ENCODE assay signal across 16 cellular contexts in the genomic region with DNA sequence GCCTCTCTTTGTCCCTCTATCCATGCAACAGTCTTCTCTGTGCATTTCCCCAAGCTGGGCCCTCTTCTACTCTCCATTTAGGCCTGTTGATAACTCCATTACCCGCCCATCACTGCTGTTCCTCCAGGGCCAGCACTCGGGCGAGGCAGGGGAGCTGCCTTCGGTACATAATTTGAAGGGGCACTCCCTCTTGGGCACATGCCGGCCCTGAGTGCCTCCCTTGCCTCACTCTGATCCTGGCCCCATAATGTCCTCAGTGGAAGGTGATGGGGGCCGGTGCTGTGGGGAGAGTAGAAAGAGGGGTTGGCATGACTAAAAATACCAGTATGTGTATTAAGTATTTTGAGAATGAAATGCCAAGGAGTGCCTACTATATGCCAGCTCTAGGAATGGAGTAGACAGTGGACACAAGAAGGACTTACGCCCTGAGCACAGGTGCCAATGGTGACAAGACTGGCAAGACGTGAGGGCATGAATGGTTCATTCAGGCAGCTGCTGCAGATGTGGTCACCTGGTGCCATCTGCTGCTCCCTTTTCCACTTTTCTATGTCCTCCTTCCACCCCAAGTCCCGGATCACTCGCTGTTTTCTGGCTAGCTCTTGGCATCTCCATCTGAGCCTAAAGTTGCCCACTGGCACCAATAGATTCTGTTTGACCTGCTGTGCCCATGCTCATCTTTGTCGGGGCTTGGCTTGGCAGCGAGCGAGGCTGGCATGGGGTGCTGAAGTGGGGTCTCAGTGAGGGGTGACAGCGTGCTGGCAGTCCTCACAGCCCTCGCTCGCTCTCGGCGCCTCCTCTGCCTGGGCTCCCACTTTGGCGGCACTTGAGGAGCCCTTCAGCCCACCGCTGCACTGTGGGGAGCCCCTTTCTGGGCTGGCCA.
"Had no signal": no experiment of that assay in that cellular context is flagged by ENCODE, and none has a peak within 500 bp of the region (broad histone marks: within the 10 kb centered on the region; RNA-seq: fewer than 3 reads in every experiment).

No MANE protein-coding gene starts in this region.

- H3K4me3 Mint-ChIP-seq: activated CD4-positive, alpha-beta memory T cell treated with anti-CD3 and anti-CD28 coated beads, Interleukin-2, amount 10 ng/mL, durations not matched to agents 7 days and 5 days; activated CD4-positive, alpha-beta T cell treated with anti-CD3 and anti-CD28 coated beads for 36 hours; activated naive CD8-positive, alpha-beta T cell treated with anti-CD3 and anti-CD28 coated beads, Interleukin-2, amount 10 ng/mL, durations not matched to agents 7 days and 5 days; activated T-cell treated with anti-CD3 and anti-CD28 coated beads, Interleukin-2, amount 50 U/mL, for 72 hours; natural killer cell treated with Interleukin-12 subunit alpha and Interleukin-12 subunit beta and Interleukin-15 and Interleukin-18, amount 100 ng/mL, for 72 hours; T-helper 2 cell treated with Interferon-gamma antibody and Interleukin-4, amounts not matched to agents 5 μg/mL and 100 μg/mL, for 36 hours had no signal

- H3K27ac ChIP-seq: heart left ventricle, ovary, tibial artery, uterus, WERI-Rb-1 had no signal

- H3K27ac Mint-ChIP-seq: activated CD4-positive, alpha-beta memory T cell treated with anti-CD3 and anti-CD28 coated beads, Interleukin-2, amount 10 ng/mL, durations not matched to agents 7 days and 5 days; activated CD4-positive, alpha-beta T cell treated with anti-CD3 and anti-CD28 coated beads for 36 hours; activated naive CD8-positive, alpha-beta T cell treated with anti-CD3 and anti-CD28 coated beads, Interleukin-2, amount 10 ng/mL, durations not matched to agents 7 days and 5 days; activated T-cell treated with anti-CD3 and anti-CD28 coated beads, Interleukin-2, amount 50 U/mL, for 72 hours; natural killer cell treated with Interleukin-12 subunit alpha and Interleukin-12 subunit beta and Interleukin-15 and Interleukin-18, amount 100 ng/mL, for 72 hours; T-helper 2 cell treated with Interferon-gamma antibody and Interleukin-4, amounts not matched to agents 5 μg/mL and 100 μg/mL, for 36 hours had no signal

- DNase-seq: activated CD4-positive, alpha-beta memory T cell treated with anti-CD3 and anti-CD28 coated beads, Interleukin-2, amount 10 ng/mL, durations not matched to agents 7 days and 5 days; activated CD4-positive, alpha-beta T cell treated with anti-CD3 and anti-CD28 coated beads for 36 hours; activated CD8-positive, alpha-beta memory T cell treated with anti-CD3 and anti-CD28 coated beads, Interleukin-2, amount 50 U/mL, for 4 hours; activated gamma-delta T cell treated with Interleukin-2 at 50 U/mL for 16 hours; activated naive CD8-positive, alpha-beta T cell treated with anti-CD3 and anti-CD28 coated beads, Interleukin-2, amount 10 ng/mL, durations not matched to agents 7 days and 5 days; activated T-cell treated with anti-CD3 and anti-CD28 coated beads, Interleukin-2, amount 50 U/mL, for 72 hours; anterior cingulate cortex; foreskin melanocyte; heart left ventricle; mammary epithelial cell; tibial artery; uterus; WERI-Rb-1 had no signal

- H3K27me3 Mint-ChIP-seq: activated CD4-positive, alpha-beta memory T cell treated with anti-CD3 and anti-CD28 coated beads, Interleukin-2, amount 10 ng/mL, durations not matched to agents 7 days and 5 days; activated CD4-positive, alpha-beta T cell treated with anti-CD3 and anti-CD28 coated beads for 36 hours; activated naive CD8-positive, alpha-beta T cell treated with anti-CD3 and anti-CD28 coated beads, Interleukin-2, amount 10 ng/mL, durations not matched to agents 7 days and 5 days; natural killer cell treated with Interleukin-12 subunit alpha and Interleukin-12 subunit beta and Interleukin-15 and Interleukin-18, amount 100 ng/mL, for 72 hours had no signal

- H3K9me3 Mint-ChIP-seq: activated CD4-positive, alpha-beta memory T cell treated with anti-CD3 and anti-CD28 coated beads, Interleukin-2, amount 10 ng/mL, durations not matched to agents 7 days and 5 days; activated naive CD8-positive, alpha-beta T cell treated with anti-CD3 and anti-CD28 coated beads, Interleukin-2, amount 10 ng/mL, durations not matched to agents 7 days and 5 days; activated T-cell treated with anti-CD3 and anti-CD28 coated beads, Interleukin-2, amount 50 U/mL, for 72 hours; natural killer cell treated with Interleukin-12 subunit alpha and Interleukin-12 subunit beta and Interleukin-15 and Interleukin-18, amount 100 ng/mL, for 72 hours; T-helper 2 cell treated with Interferon-gamma antibody and Interleukin-4, amounts not matched to agents 5 μg/mL and 100 μg/mL, for 36 hours had no signal

- H3K4me1 Mint-ChIP-seq: activated CD4-positive, alpha-beta memory T cell treated with anti-CD3 and anti-CD28 coated beads, Interleukin-2, amount 10 ng/mL, durations not matched to agents 7 days and 5 days had no signal

- H3K27me3 ChIP-seq: ovary, uterus had no signal

- H3K36me3 Mint-ChIP-seq: natural killer cell treated with Interleukin-12 subunit alpha and Interleukin-12 subunit beta and Interleukin-15 and Interleukin-18, amount 100 ng/mL, for 72 hours had no signal

- H3K4me1 ChIP-seq: uterus had no signal

- ATAC-seq: activated CD4-positive, alpha-beta T cell treated with anti-CD3 and anti-CD28 coated beads for 36 hours; activated T-cell treated with anti-CD3 and anti-CD28 coated beads, Interleukin-2, amount 50 U/mL, for 72 hours; heart left ventricle; natural killer cell treated with Interleukin-12 subunit alpha and Interleukin-12 subunit beta and Interleukin-15 and Interleukin-18, amount 100 ng/mL, for 72 hours had no signal

- H3K36me3 ChIP-seq: ovary, tibial artery, uterus, WERI-Rb-1 had no signal

- H3K4me3 ChIP-seq: heart left ventricle, ovary, tibial artery, uterus had no signal

- H3K9me3 ChIP-seq: heart left ventricle, ovary, tibial artery, uterus had no signal
